ENCODE assay signal across 1 cellular context in the genomic region with DNA sequence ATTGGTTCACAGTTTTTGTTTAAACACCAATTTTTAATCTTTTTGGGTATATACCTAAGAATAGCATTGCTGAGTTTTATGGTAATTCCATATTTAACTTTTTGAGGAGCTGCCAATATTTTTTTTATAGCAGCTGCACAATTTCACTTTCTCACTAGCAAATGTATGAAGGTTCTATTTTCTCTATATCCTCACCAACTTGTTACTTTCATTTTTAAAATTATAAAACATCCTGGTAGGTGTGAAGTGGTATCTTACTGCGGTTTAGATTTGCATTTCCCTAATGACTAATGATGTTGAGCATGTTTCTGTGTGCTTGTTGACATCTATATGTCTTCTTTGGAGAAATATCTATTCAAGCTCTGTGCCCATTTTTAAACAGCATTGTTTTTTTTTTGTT.
TF ChIP-seq lines count a peak whose summit lies in the region.

No MANE protein-coding gene starts in this region.

TF ChIP-seq in GM12878, 131 proteins besides CTCF, POLR2A, EP300 and RAD21 (continued from another document and continues in another):
- TF ChIP-seq, protein P1, sequence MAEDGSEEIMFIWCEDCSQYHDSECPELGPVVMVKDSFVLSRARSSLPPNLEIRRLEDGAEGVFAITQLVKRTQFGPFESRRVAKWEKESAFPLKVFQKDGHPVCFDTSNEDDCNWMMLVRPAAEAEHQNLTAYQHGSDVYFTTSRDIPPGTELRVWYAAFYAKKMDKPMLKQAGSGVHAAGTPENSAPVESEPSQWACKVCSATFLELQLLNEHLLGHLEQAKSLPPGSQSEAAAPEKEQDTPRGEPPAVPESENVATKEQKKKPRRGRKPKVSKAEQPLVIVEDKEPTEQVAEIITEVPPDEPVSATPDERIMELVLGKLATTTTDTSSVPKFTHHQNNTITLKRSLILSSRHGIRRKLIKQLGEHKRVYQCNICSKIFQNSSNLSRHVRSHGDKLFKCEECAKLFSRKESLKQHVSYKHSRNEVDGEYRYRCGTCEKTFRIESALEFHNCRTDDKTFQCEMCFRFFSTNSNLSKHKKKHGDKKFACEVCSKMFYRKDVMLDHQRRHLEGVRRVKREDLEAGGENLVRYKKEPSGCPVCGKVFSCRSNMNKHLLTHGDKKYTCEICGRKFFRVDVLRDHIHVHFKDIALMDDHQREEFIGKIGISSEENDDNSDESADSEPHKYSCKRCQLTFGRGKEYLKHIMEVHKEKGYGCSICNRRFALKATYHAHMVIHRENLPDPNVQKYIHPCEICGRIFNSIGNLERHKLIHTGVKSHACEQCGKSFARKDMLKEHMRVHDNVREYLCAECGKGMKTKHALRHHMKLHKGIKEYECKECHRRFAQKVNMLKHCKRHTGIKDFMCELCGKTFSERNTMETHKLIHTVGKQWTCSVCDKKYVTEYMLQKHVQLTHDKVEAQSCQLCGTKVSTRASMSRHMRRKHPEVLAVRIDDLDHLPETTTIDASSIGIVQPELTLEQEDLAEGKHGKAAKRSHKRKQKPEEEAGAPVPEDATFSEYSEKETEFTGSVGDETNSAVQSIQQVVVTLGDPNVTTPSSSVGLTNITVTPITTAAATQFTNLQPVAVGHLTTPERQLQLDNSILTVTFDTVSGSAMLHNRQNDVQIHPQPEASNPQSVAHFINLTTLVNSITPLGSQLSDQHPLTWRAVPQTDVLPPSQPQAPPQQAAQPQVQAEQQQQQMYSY (CRISPR knock-in tag; IDR thresholded peaks at IDR 0.05), result no peak
- TF ChIP-seq ZBED1 (IDR thresholded peaks at IDR 0.05; ENCODE audit: borderline replicate concordance) (no peak), CBX3 (IDR thresholded peaks at IDR 0.05; ENCODE audit: borderline replicate concordance, low read depth) (no peak), STAT3 (IDR thresholded peaks at IDR 0.05; ENCODE audit: low read depth, low read length) (no peak), MTA3 (IDR thresholded peaks at IDR 0.05; ENCODE audit: borderline replicate concordance, low read length) (no peak), RB1 (IDR thresholded peaks at IDR 0.05; ENCODE audit: borderline replicate concordance) (no peak), ASH2L (IDR thresholded peaks at IDR 0.05; ENCODE audit: borderline replicate concordance, low read depth) (no peak), EZH2 (IDR thresholded peaks at IDR 0.05; ENCODE audit: borderline replicate concordance, control insufficient read depth, low read depth, low read length) (no peak), ZNF274 (IDR thresholded peaks at IDR 0.05; ENCODE audit: insufficient read depth, insufficient read length) (no peak), POLR2AphosphoS2 (IDR thresholded peaks at IDR 0.05; ENCODE audit: low read depth, low read length) (no peak), BMI1 (IDR thresholded peaks at IDR 0.05; ENCODE audit: borderline replicate concordance) (peak; percentile 48; the same call in 1 of the 2 replicates), SIN3A (IDR thresholded peaks at IDR 0.05; ENCODE audit: low read depth, low read length) (no peak), IKZF2 (IDR thresholded peaks at IDR 0.05) (peak; percentile 51 to 52; a peak in 2 of 4 replicates), TCF7 (IDR thresholded peaks at IDR 0.05; ENCODE audit: borderline replicate concordance) (no peak), ZNF217 (IDR thresholded peaks at IDR 0.05) (peak; percentile 78; the same call in 1 of the 2 replicates), DPF2 (IDR thresholded peaks at IDR 0.05) (no peak), ETV6 (conservative IDR thresholded peaks at IDR 0.05 in 1 of 2, IDR thresholded peaks at IDR 0.05 in 1 of 2; ENCODE audit: borderline replicate concordance in 1 of 2, low read depth in 1 of 2) (no peak), SP1 (IDR thresholded peaks at IDR 0.05; ENCODE audit: low read depth, low read length) (no peak), NFXL1 (IDR thresholded peaks at IDR 0.05; ENCODE audit: borderline replicate concordance) (no peak), TCF3 (IDR thresholded peaks at IDR 0.05; ENCODE audit: borderline replicate concordance, insufficient read depth, low read depth, low read length) (no peak), BHLHE40 (IDR thresholded peaks at IDR 0.05; ENCODE audit: borderline replicate concordance in 1 of 2, low read depth in 2 of 2, low read length in 1 of 2) (peak; percentile 40 to 41; a peak in 2 of 4 replicates), CHD1 (IDR thresholded peaks at IDR 0.05; ENCODE audit: low read depth, low read length) (no peak), KAT2A (conservative IDR thresholded peaks at IDR 0.05; ENCODE audit: control insufficient read depth, low read depth, low read length) (no peak), NBN (IDR thresholded peaks at IDR 0.05) (no peak), KDM1A (IDR thresholded peaks at IDR 0.05; ENCODE audit: borderline replicate concordance) (no peak), HCFC1 (IDR thresholded peaks at IDR 0.05; ENCODE audit: low read length) (no peak), IKZF1 (conservative IDR thresholded peaks at IDR 0.05) (no peak; the same call in 1 of the 2 replicates), RCOR1 (conservative IDR thresholded peaks at IDR 0.05; ENCODE audit: low read depth, low read length) (no peak), CHD4 (IDR thresholded peaks at IDR 0.05) (no peak), NRF1 (conservative IDR thresholded peaks at IDR 0.05; ENCODE audit: low read depth, low read length) (no peak), ZNF384 (IDR thresholded peaks at IDR 0.05; ENCODE audit: borderline replicate concordance, low read depth, low read length) (peak; percentile 61; the same call in 1 of the 2 replicates), GABPA (IDR thresholded peaks at IDR 0.05; ENCODE audit: low read depth) (no peak), SREBF2 (IDR thresholded peaks at IDR 0.05; ENCODE audit: low read length) (no peak), RAD51 (IDR thresholded peaks at IDR 0.05) (no peak), NFYA (IDR thresholded peaks at IDR 0.05; ENCODE audit: borderline replicate concordance, low read depth, low read length) (no peak), POU2F2 (IDR thresholded peaks at IDR 0.05; ENCODE audit: borderline replicate concordance, low read depth, low read length) (peak; percentile 93; the same call in 2 of the 3 replicates), MYB (IDR thresholded peaks at IDR 0.05; ENCODE audit: borderline replicate concordance, low read depth, low read length) (no peak), SMC3 (IDR thresholded peaks at IDR 0.05; ENCODE audit: borderline replicate concordance, low read length) (no peak), JUNB (IDR thresholded peaks at IDR 0.05) (no peak), ZNF207 (IDR thresholded peaks at IDR 0.05; ENCODE audit: borderline replicate concordance) (no peak), WRNIP1 (IDR thresholded peaks at IDR 0.05; ENCODE audit: borderline replicate concordance, low read depth, low read length) (no peak)
- TF ChIP-seq, protein P2, sequence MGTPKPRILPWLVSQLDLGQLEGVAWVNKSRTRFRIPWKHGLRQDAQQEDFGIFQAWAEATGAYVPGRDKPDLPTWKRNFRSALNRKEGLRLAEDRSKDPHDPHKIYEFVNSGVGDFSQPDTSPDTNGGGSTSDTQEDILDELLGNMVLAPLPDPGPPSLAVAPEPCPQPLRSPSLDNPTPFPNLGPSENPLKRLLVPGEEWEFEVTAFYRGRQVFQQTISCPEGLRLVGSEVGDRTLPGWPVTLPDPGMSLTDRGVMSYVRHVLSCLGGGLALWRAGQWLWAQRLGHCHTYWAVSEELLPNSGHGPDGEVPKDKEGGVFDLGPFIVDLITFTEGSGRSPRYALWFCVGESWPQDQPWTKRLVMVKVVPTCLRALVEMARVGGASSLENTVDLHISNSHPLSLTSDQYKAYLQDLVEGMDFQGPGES (IDR thresholded peaks at IDR 0.05), result no peak
- TF ChIP-seq, protein P3, sequence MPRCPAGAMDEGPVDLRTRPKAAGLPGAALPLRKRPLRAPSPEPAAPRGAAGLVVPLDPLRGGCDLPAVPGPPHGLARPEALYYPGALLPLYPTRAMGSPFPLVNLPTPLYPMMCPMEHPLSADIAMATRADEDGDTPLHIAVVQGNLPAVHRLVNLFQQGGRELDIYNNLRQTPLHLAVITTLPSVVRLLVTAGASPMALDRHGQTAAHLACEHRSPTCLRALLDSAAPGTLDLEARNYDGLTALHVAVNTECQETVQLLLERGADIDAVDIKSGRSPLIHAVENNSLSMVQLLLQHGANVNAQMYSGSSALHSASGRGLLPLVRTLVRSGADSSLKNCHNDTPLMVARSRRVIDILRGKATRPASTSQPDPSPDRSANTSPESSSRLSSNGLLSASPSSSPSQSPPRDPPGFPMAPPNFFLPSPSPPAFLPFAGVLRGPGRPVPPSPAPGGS (IDR thresholded peaks at IDR 0.05; ENCODE audit: borderline replicate concordance, insufficient read depth, low read depth, low read length, poor library complexity, severe bottlenecking), result no peak
- TF ChIP-seq, protein P4, sequence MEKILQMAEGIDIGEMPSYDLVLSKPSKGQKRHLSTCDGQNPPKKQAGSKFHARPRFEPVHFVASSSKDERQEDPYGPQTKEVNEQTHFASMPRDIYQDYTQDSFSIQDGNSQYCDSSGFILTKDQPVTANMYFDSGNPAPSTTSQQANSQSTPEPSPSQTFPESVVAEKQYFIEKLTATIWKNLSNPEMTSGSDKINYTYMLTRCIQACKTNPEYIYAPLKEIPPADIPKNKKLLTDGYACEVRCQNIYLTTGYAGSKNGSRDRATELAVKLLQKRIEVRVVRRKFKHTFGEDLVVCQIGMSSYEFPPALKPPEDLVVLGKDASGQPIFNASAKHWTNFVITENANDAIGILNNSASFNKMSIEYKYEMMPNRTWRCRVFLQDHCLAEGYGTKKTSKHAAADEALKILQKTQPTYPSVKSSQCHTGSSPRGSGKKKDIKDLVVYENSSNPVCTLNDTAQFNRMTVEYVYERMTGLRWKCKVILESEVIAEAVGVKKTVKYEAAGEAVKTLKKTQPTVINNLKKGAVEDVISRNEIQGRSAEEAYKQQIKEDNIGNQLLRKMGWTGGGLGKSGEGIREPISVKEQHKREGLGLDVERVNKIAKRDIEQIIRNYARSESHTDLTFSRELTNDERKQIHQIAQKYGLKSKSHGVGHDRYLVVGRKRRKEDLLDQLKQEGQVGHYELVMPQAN (conservative IDR thresholded peaks at IDR 0.05), result no peak
- TF ChIP-seq, protein P5, sequence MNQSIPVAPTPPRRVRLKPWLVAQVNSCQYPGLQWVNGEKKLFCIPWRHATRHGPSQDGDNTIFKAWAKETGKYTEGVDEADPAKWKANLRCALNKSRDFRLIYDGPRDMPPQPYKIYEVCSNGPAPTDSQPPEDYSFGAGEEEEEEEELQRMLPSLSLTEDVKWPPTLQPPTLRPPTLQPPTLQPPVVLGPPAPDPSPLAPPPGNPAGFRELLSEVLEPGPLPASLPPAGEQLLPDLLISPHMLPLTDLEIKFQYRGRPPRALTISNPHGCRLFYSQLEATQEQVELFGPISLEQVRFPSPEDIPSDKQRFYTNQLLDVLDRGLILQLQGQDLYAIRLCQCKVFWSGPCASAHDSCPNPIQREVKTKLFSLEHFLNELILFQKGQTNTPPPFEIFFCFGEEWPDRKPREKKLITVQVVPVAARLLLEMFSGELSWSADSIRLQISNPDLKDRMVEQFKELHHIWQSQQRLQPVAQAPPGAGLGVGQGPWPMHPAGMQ (IDR thresholded peaks at IDR 0.05; ENCODE audit: borderline replicate concordance), result no peak
- TF ChIP-seq, protein P6, sequence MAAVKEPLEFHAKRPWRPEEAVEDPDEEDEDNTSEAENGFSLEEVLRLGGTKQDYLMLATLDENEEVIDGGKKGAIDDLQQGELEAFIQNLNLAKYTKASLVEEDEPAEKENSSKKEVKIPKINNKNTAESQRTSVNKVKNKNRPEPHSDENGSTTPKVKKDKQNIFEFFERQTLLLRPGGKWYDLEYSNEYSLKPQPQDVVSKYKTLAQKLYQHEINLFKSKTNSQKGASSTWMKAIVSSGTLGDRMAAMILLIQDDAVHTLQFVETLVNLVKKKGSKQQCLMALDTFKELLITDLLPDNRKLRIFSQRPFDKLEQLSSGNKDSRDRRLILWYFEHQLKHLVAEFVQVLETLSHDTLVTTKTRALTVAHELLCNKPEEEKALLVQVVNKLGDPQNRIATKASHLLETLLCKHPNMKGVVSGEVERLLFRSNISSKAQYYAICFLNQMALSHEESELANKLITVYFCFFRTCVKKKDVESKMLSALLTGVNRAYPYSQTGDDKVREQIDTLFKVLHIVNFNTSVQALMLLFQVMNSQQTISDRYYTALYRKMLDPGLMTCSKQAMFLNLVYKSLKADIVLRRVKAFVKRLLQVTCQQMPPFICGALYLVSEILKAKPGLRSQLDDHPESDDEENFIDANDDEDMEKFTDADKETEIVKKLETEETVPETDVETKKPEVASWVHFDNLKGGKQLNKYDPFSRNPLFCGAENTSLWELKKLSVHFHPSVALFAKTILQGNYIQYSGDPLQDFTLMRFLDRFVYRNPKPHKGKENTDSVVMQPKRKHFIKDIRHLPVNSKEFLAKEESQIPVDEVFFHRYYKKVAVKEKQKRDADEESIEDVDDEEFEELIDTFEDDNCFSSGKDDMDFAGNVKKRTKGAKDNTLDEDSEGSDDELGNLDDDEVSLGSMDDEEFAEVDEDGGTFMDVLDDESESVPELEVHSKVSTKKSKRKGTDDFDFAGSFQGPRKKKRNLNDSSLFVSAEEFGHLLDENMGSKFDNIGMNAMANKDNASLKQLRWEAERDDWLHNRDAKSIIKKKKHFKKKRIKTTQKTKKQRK (IDR thresholded peaks at IDR 0.05; ENCODE audit: low read depth, low read length), result no peak
- TF ChIP-seq, protein P7, sequence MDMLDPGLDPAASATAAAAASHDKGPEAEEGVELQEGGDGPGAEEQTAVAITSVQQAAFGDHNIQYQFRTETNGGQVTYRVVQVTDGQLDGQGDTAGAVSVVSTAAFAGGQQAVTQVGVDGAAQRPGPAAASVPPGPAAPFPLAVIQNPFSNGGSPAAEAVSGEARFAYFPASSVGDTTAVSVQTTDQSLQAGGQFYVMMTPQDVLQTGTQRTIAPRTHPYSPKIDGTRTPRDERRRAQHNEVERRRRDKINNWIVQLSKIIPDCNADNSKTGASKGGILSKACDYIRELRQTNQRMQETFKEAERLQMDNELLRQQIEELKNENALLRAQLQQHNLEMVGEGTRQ (IDR thresholded peaks at IDR 0.05; ENCODE audit: borderline replicate concordance, low read depth, low read length), result no peak
- TF ChIP-seq, protein P8, sequence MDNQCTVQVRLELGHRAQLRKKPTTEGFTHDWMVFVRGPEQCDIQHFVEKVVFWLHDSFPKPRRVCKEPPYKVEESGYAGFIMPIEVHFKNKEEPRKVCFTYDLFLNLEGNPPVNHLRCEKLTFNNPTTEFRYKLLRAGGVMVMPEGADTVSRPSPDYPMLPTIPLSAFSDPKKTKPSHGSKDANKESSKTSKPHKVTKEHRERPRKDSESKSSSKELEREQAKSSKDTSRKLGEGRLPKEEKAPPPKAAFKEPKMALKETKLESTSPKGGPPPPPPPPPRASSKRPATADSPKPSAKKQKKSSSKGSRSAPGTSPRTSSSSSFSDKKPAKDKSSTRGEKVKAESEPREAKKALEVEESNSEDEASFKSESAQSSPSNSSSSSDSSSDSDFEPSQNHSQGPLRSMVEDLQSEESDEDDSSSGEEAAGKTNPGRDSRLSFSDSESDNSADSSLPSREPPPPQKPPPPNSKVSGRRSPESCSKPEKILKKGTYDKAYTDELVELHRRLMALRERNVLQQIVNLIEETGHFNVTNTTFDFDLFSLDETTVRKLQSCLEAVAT (IDR thresholded peaks at IDR 0.05), result 0 out of 2 replicates have a peak, but pooled peaks have one; percentile 22
- TF ChIP-seq, protein P9, sequence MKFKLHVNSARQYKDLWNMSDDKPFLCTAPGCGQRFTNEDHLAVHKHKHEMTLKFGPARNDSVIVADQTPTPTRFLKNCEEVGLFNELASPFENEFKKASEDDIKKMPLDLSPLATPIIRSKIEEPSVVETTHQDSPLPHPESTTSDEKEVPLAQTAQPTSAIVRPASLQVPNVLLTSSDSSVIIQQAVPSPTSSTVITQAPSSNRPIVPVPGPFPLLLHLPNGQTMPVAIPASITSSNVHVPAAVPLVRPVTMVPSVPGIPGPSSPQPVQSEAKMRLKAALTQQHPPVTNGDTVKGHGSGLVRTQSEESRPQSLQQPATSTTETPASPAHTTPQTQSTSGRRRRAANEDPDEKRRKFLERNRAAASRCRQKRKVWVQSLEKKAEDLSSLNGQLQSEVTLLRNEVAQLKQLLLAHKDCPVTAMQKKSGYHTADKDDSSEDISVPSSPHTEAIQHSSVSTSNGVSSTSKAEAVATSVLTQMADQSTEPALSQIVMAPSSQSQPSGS (IDR thresholded peaks at IDR 0.05; ENCODE audit: low read length), result no peak
